8 cellular contexts compared by ENCODE assay signal in genomic region chr3:14203521-14204079, GRCh38. TPM values are rescaled to one million over a fixed set of nuclear protein-coding genes. Genes with fewer than 3 reads are reported as not detected.
DNase-seq lines count a peak whose midpoint lies in the region; ATAC-seq and TF ChIP-seq lines count a peak whose summit lies in the region.

No MANE protein-coding gene starts in this region.

- TF ChIP-seq CTCF in A673 (conservative IDR thresholded peaks at IDR 0.05; ENCODE audit: low read depth, low read length) = peak; percentile 89
- TF ChIP-seq CTCF in GM12874 (IDR thresholded peaks at IDR 0.05; ENCODE audit: insufficient read depth, low read depth, low read length) = peak; percentile 82
- TF ChIP-seq CTCF in ascending aorta (IDR thresholded peaks at IDR 0.05) = peak; percentile 66 to 89 (median 82)

- H3K4me1 ChIP-seq in A673 (ENCODE audit: insufficient read depth, low read length, poor library complexity, severe bottlenecking) = no peaks in the 10 kb centered on the region
- peaks cover 8 to 18% of the 10 kb centered on the region in 2 donors for H3K4me1 ChIP-seq in ascending aorta

- CTCF ChIA-PET in A673 (lab: Charles Lee) = interaction anchor here (0.6 to 1.5 kb wide), 14 partner anchors 9 to 718 kb away, joined by 3 to 14 read pairs (median 6); partner anchors contain the start of genes LSM3 and XPC

- POLR2A ChIA-PET in A673 (lab: Charles Lee; ENCODE audit: low non-redundant PET) = interaction anchor here (0.6 kb wide), 3 partner anchors 25 to 534 kb away, joined by 3 read pairs; partner anchors contain the start of genes LSM3 and SLC6A6

- in situ Hi-C loops in SK-MEL-5 (cut with HindIII; ENCODE audit: low pct_unique_long_range_greater_than_20kb, low sequenced_read_pairs) = loop anchor here (25.0 kb wide), 1 partner anchor 259 kb away; no protein-coding TSS in a partner anchor

- BruUV-seq in A673 (replicated peaks; lab: Mats Ljungman, UMichigan) = no TSS peak

- peaks cover 2% of the 10 kb centered on the region for H3K36me3 ChIP-seq in A673 (ENCODE audit: insufficient read depth, low read length, poor library complexity, severe bottlenecking)
- peaks cover 2 to 12% of the 10 kb centered on the region in 2 donors for H3K36me3 ChIP-seq in ascending aorta

- H3K9me3 ChIP-seq in A673 (ENCODE audit: low read depth, low read length, poor library complexity, severe bottlenecking) (no peaks in the 10 kb centered on the region), ascending aorta (no peaks in the 10 kb centered on the region)

- ATAC-seq in sciatic nerve (peak; percentile 83), HG03432 (IDR thresholded peaks at IDR 0.05; ENCODE audit: unreplicated experiment) (no peak)

- DNase-seq in A673 (ENCODE audit: low spot score) (peak; percentile 76), M059J (ENCODE audit: low read depth) (peak; percentile 66), SK-MEL-5 (ENCODE audit: low read depth, low spot score) (peak; percentile 87), ascending aorta (ENCODE audit: low spot score in 2 of 2) (peak in 1 of 2 donors; percentile 78), hepatic stellate cell (ENCODE audit: low spot score) (peak; percentile 74), sciatic nerve (ENCODE audit: low spot score) (peak; percentile 72)

- H3K4me3 ChIP-seq in A673 (ENCODE audit: low read depth, low read length, poor library complexity, severe bottlenecking) (no peak overlapping the region), ascending aorta (no peak overlapping the region)

- H3K27ac ChIP-seq in A673 (ENCODE audit: low read depth, low read length, poor library complexity, severe bottlenecking) = no peak overlapping the region
- H3K27ac ChIP-seq in ascending aorta = peak overlapping the region in 1 of 2 donors; percentile 24

- H3K27me3 ChIP-seq in A673 (replicated peaks; ENCODE audit: insufficient read depth, low read depth, low read length, poor library complexity) (no peaks in the 10 kb centered on the region), ascending aorta (no peaks in the 10 kb centered on the region)

- intact Hi-C loops in A673 (cut with micrococcal nuclease; ENCODE audit: unreplicated experiment) = loop anchor here (1.0 to 5.0 kb wide), 2 partner anchors 265 to 719 kb away; no protein-coding TSS in a partner anchor
- intact Hi-C loops in ascending aorta (cut with DNase I) = loop anchor here (2.0 to 5.0 kb wide), 3 partner anchors 57 to 306 kb away; no protein-coding TSS in a partner anchor
- intact Hi-C loops in sciatic nerve (cut with DNase I) = loop anchor here (5.0 kb wide), 1 partner anchor 264 kb away; no protein-coding TSS in a partner anchor

RNA-seq across cellular contexts. Expression of gene LSM3, which starts 25.0 kb away (rescaled TPM):
- total RNA-seq in A673 (2021) (24.3 and 29.4 TPM in 2 replicates), ascending aorta (3.9 TPM), sciatic nerve (8.9 TPM)
- 23.0 and 34.9 TPM in 2 replicates for total RNA-seq in M059J (2014; rRNA removed; shearing (Covaris generic))
- total RNA-seq in SK-MEL-5 (2014; rRNA removed; shearing (Covaris generic)) = 17.4 and 17.8 TPM in 2 replicates
- 10.1 and 12.6 TPM in 2 replicates for polyA plus RNA-seq in SK-MEL-5 (2015; cell fraction: cytosol; rRNA removed)
- polyA plus RNA-seq in SK-MEL-5 (2015; cell fraction: nucleus; rRNA removed) = 2.1 and 3.1 TPM in 2 replicates

RNA-seq across cellular contexts. Expression of gene XPC, which starts 25.2 kb away (rescaled TPM):
- total RNA-seq in A673 (2021) = 57.2 and 58.2 TPM in 2 replicates
- total RNA-seq in M059J (2014; rRNA removed; shearing (Covaris generic)) = 8.9 and 13.0 TPM in 2 replicates
- 25.3 and 25.9 TPM in 2 replicates for total RNA-seq in SK-MEL-5 (2014; rRNA removed; shearing (Covaris generic))
- polyA plus RNA-seq in SK-MEL-5 (2015; cell fraction: cytosol; rRNA removed) = 31.3 and 39.0 TPM in 2 replicates
- 38.7 and 41.0 TPM in 2 replicates for polyA plus RNA-seq in SK-MEL-5 (2015; cell fraction: nucleus; rRNA removed)
- 48.9 TPM for total RNA-seq in ascending aorta
- 54.2 TPM for total RNA-seq in sciatic nerve
